8 cellular contexts compared by ENCODE assay signal in the genomic region with DNA sequence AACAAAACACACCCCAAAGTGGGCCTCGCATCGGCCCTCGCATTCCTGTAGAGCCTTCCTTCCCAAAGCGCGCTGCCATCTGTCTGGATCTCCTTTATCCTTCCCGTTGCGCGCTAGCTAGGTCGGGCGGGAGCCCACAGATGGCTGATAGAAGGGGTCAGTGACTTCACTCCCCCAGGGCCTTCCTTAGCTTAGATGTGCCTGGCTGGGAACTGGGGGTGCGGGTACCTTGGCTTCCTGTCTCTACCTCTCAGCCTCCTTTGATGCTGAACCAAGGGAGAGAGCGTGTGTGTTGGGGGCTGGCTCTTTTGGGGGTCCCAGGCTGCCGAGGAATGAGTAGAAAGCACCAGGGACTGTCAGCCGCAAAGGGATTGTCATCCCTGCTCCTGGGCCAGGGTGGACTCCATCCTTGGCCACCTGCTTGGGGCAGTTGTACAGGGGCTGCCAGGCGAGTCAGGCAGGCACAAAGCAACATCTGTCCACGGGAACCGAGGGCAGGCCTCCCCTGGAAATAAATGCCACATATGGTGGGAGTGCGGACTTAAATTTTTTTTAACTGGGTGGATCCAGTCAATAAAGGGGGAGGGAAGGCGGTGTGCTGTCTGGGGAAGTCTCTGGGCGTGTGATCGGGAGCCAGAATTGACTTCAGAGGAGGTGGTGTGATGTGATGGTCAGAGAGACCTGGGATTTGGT. TPM values are rescaled to one million over a fixed set of nuclear protein-coding genes. Genes with fewer than 3 reads are reported as not detected.
DNase-seq lines count a peak whose midpoint lies in the region; TF ChIP-seq lines count a peak whose summit lies in the region.

No MANE protein-coding gene starts in this region.

- peaks cover 4% of the 10 kb centered on the region for H3K4me1 ChIP-seq in fibroblast of lung (ENCODE audit: control insufficient read depth, extremely low read depth, insufficient read depth, low read length)

- peak overlapping the region; percentile 95 for H3K9ac ChIP-seq in fibroblast of lung (ENCODE audit: insufficient read depth, low read length)

- H3K79me2 ChIP-seq in fibroblast of lung (ENCODE audit: control insufficient read depth, insufficient read depth, low read length) = peaks cover 63% of the 10 kb centered on the region

- no peak for TF ChIP-seq CTCF in VCaP (conservative IDR thresholded peaks at IDR 0.05)
- no peak for TF ChIP-seq CTCF in fibroblast of lung (conservative IDR thresholded peaks at IDR 0.05 in 1 of 2, IDR thresholded peaks at IDR 0.05 in 1 of 2; ENCODE audit: low read depth in 1 of 2, low read length in 2 of 2)

- no peaks in the 10 kb centered on the region for H3K27me3 ChIP-seq in fibroblast of lung (ENCODE audit: control insufficient read depth, insufficient read depth, low read length)

- H4K20me1 ChIP-seq in fibroblast of lung (ENCODE audit: control insufficient read depth, extremely low read depth, insufficient read depth, low read length) = peaks cover 2% of the 10 kb centered on the region

- no peaks in the 10 kb centered on the region for H3K9me3 ChIP-seq in fibroblast of lung (ENCODE audit: control insufficient read depth, insufficient read depth, low read depth, low read length)

- peak; percentile 36 for DNase-seq in HCEC 1CT
- DNase-seq in fibroblast of lung (ENCODE audit: low read depth in 2 of 2) = peak in 1 of 2 donors; percentile 59
- peak; percentile 69 for DNase-seq in retina
- DNase-seq in RKO (ENCODE audit: low spot score) = no peak
- DNase-seq in CD1c-positive myeloid dendritic cell (ENCODE audit: extremely low spot score) = no peak
- no peak for DNase-seq in kidney tubule cell (ENCODE audit: low spot score)
- no peak for DNase-seq in NOMO-1 treated with DMSO at 0.1 percent for 48 hours (lab: John Stamatoyannopoulos, UW; ENCODE audit: unreplicated experiment)

- peaks cover 13% of the 10 kb centered on the region for H3K36me3 ChIP-seq in fibroblast of lung (ENCODE audit: control insufficient read depth, insufficient read depth, low read length)

- H3K27ac ChIP-seq in VCaP = peak overlapping the region; percentile 76; the same call in 1 of the 2 replicates
- peak overlapping the region; percentile 96 for H3K27ac ChIP-seq in fibroblast of lung (ENCODE audit: insufficient read depth, low read length)

- peak overlapping the region; percentile 98 for H3K4me2 ChIP-seq in fibroblast of lung (ENCODE audit: extremely low read depth, insufficient read depth, low read length)

- H3K4me3 ChIP-seq in fibroblast of lung (replicated peaks in 1 of 4; ENCODE audit: control extremely low read depth in 1 of 4, insufficient read depth in 1 of 4, low read depth in 3 of 4, low read length in 4 of 4) = peak overlapping the region; percentile 83 to 98 (median 96)

- no peak overlapping the region for H2AFZ ChIP-seq in fibroblast of lung (ENCODE audit: low read length)

RNA-seq across cellular contexts. Expression of gene SMAD3, which starts 1.9 kb away (rescaled TPM):
- total RNA-seq in fibroblast of lung = 48.8 and 69.9 TPM in 2 replicates
- 173 and 210 TPM in 2 replicates for polyA plus RNA-seq in fibroblast of lung
- 201 and 211 TPM in 2 replicates for polyA plus RNA-seq in fibroblast of lung (2012)
- polyA minus RNA-seq in fibroblast of lung (ENCODE audit: low replicate concordance) = 738 and 1,027 TPM in 2 replicates

Comparison
In these comparisons a context has a peak if more than half of its experiments do, and no peak if none do; other contexts are left out.
1. DNase-seq: peak in HCEC 1CT (single experiment) and retina (single experiment); none in RKO (single experiment), CD1c-positive myeloid dendritic cell (single experiment), kidney tubule cell (single experiment) and NOMO-1 treated with DMSO at 0.1 percent for 48 hours (single experiment).